In the genomic region with DNA sequence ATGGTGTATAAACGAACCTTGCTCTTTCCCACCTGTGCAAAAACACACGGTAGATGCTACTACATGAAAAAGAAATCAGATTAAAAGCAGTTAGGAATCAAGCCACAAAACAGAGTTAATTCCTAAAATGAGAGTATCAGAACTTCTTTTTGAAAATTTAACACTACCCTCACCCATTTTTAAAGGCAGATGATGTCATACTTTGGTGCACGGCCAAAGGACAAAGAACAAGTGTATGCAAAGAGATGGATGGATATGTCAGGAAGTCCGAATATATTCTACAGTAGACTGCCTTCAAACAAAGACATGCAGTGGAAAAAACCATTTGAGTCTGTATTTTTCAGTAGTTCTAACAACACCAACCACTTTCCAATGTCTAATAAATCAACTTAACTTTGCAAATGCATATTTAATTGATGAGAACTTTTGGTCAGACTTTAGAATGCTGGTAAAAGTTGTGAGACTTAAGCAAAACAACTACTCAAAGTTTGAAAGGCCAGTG, we compare ENCODE assay signal across 1 cellular context.
TF ChIP-seq lines count a peak whose summit lies in the region.

No MANE protein-coding gene starts in this region.

TF ChIP-seq in GM12878, 131 proteins besides CTCF, POLR2A, EP300 and RAD21:
- TF ChIP-seq TCF3 (IDR thresholded peaks at IDR 0.05; ENCODE audit: borderline replicate concordance, insufficient read depth, low read depth, low read length) (no peak), ATF7 (IDR thresholded peaks at IDR 0.05; ENCODE audit: low read depth) (peak; percentile 35; the same call in 1 of the 2 replicates)
